ENCODE assay signal across 1 cellular context in genomic region chr7:133109816-133110215, GRCh38.
TF ChIP-seq lines count a peak whose summit lies in the region.

No MANE protein-coding gene starts in this region.

TF ChIP-seq in K562, 482 proteins besides CTCF, POLR2A, EP300 and RAD21 (continued from another document):
- TF ChIP-seq HMGXB4 (CRISPR knock-in tag; IDR thresholded peaks at IDR 0.05), result no peak
- peak; percentile 83 for TF ChIP-seq ATF3 (IDR thresholded peaks at IDR 0.05)
- no peak for TF ChIP-seq ATF3 (CRISPR knock-in tag; conservative IDR thresholded peaks at IDR 0.05)
